14 cellular contexts compared by ENCODE assay signal in the genomic region with DNA sequence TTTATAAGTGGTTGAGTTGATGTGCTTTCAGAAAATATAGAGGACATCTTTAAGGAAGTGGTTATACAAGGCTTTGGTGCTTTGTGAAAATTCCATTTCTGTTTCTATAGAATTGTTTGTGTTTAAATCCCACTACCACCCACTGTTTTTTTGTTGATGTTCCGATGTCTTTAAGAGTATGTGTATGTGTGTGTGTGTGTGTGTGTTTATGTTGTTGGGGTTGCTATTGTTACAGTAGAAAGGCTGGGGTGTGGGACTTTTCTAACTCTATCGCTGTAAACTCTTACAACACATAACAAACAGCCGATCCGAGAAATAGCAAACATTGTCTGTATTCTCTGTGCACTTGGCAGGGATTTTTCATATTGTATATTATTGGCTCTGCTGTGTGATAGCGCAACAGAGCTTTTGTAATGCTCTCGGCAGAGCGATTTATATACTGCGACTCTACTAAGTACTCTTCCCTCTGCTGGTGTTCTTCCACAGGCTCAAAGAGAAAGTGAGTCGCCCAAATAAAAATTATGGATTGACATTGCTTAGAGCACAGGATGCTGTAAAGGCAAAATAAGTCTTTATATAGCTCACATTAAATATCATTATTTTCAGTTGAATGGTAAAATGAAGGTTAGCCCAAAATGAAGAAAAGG.
"Had no signal": no experiment of that assay in that cellular context is flagged by ENCODE, and none has a peak within 500 bp of the region (broad histone marks: within the 10 kb centered on the region; RNA-seq: fewer than 3 reads in every experiment).

No MANE protein-coding gene starts in this region.

- H3K27ac ChIP-seq: parathyroid adenoma, sigmoid colon, thoracic aorta had no signal

- H2AFZ ChIP-seq: parathyroid adenoma had no signal

- H3K4me1 ChIP-seq: parathyroid adenoma, sigmoid colon had no signal

- H3K9me3 ChIP-seq: sigmoid colon, thoracic aorta had no signal

- H3K4me1 Mint-ChIP-seq: activated naive CD8-positive, alpha-beta T cell treated with anti-CD3 and anti-CD28 coated beads, Interleukin-2, amount 10 ng/mL, durations not matched to agents 7 days and 5 days; nephron progenitor cell had no signal

- DNase-seq: activated naive CD8-positive, alpha-beta T cell treated with anti-CD3 and anti-CD28 coated beads, Interleukin-2, amount 10 ng/mL, durations not matched to agents 7 days and 5 days; anterior cingulate cortex; hypothalamus; nephron progenitor cell; sigmoid colon; stimulated activated CD4-positive, alpha-beta T cell treated with anti-CD3 and anti-CD28 coated beads, Interleukin-1b, Interleukin-23, amount 100 ng/mL, for 48 hours; SW 1271 had no signal

- H3K36me3 Mint-ChIP-seq: activated naive CD8-positive, alpha-beta T cell treated with anti-CD3 and anti-CD28 coated beads, Interleukin-2, amount 10 ng/mL, durations not matched to agents 7 days and 5 days had no signal

- H3K9me3 Mint-ChIP-seq: activated T-helper 1 cell treated with anti-CD3 and anti-CD28 coated beads, Interleukin-12 subunit alpha, Interleukin-12 subunit beta, Interleukin-2, Interleukin-4 antibody, amounts not matched to agents 30 ng/mL and 10 ng/mL and 1 ng/mL, durations not matched to agents 14 hours and 24 hours and 36 hours; nephron progenitor cell had no signal

- H3K4me3 ChIP-seq: sigmoid colon, thoracic aorta had no signal

- ATAC-seq: esophagus mucosa had no signal

- FAIRE-seq: colon, endometrium, TTC549 had no signal

- H3K27me3 Mint-ChIP-seq: activated naive CD8-positive, alpha-beta T cell treated with anti-CD3 and anti-CD28 coated beads, Interleukin-2, amount 10 ng/mL, durations not matched to agents 7 days and 5 days had no signal

- H3K36me3 ChIP-seq: sigmoid colon, thoracic aorta had no signal

- H3K27ac Mint-ChIP-seq: activated naive CD8-positive, alpha-beta T cell treated with anti-CD3 and anti-CD28 coated beads, Interleukin-2, amount 10 ng/mL, durations not matched to agents 7 days and 5 days; activated T-helper 1 cell treated with anti-CD3 and anti-CD28 coated beads, Interleukin-12 subunit alpha, Interleukin-12 subunit beta, Interleukin-2, Interleukin-4 antibody, amounts not matched to agents 30 ng/mL and 10 ng/mL and 1 ng/mL, durations not matched to agents 14 hours and 24 hours and 36 hours; nephron progenitor cell had no signal

- H3K27me3 ChIP-seq: sigmoid colon had no signal

- H3K79me2 ChIP-seq: parathyroid adenoma had no signal

- H3K4me3 Mint-ChIP-seq: activated naive CD8-positive, alpha-beta T cell treated with anti-CD3 and anti-CD28 coated beads, Interleukin-2, amount 10 ng/mL, durations not matched to agents 7 days and 5 days; activated T-helper 1 cell treated with anti-CD3 and anti-CD28 coated beads, Interleukin-12 subunit alpha, Interleukin-12 subunit beta, Interleukin-2, Interleukin-4 antibody, amounts not matched to agents 30 ng/mL and 10 ng/mL and 1 ng/mL, durations not matched to agents 14 hours and 24 hours and 36 hours; nephron progenitor cell had no signal

- H3K9ac ChIP-seq: parathyroid adenoma had no signal
